ENCODE assay signal across 6 cellular contexts in the genomic region with DNA sequence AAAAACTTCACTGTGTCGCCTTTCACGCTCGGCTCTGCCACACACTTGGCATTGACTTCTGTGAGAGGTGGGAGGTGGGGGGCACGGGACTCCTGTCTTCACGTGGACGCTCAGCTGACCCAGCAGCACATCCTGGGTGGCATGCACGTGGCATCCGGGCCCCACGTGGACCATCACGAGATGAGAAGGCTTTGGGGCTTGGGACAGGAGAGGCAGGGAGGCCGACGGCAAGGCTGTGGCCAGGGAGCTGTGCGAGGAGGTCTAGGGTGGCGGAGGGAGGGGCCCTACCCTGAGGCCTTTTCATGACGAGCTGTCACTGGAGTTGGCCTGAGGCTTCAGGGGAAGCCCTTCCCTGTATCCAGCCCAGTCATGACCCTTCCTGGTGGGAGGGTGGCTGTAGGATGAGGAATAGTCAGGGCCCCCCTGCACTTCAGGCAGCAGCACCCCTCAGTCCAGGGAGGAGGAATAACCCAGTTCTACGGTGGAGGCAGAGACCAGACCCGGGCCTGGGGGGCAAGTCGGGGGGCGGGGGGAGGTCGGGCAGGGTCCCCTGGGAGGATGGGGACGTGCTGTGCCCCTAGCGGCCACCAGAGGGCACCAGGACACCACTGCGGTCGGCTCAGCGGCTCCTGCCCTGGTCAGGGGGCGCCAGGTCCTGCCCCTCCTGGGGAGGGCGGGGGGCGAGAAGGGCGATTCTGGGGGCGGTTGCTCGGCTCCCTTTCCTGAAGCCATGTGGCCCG. TPM values are rescaled to one million over a fixed set of nuclear protein-coding genes. Genes with fewer than 3 reads are reported as not detected.
DNase-seq lines count a peak whose midpoint lies in the region; ATAC-seq, FAIRE-seq and TF ChIP-seq lines count a peak whose summit lies in the region.

No MANE protein-coding gene starts in this region.

- no peak overlapping the region for H2BK120ac ChIP-seq in mesendoderm (ENCODE audit: low read depth, low read length)

- no peak overlapping the region for H3K4ac ChIP-seq in mesendoderm (ENCODE audit: low read depth, low read length)

- TF ChIP-seq POLR2A in A549 (IDR thresholded peaks at IDR 0.05; ENCODE audit: low read length) = no peak

- no peak overlapping the region for H2BK5ac ChIP-seq in mesendoderm (ENCODE audit: low read length)

- ATAC-seq in A549 (peak; percentile 64 to 79; a peak in 5 of 6 replicates), GM21737 (IDR thresholded peaks at IDR 0.05; ENCODE audit: unreplicated experiment) (no peak)

- WGBS in A549 (ENCODE audit: missing lambda C conversion rate) = 41% methylated on average over 15 of the region's 32 CpGs
- no CpG with 5 or more reads among the region's 32 CpGs for WGBS in mesendoderm (ENCODE audit: extremely low coverage, insufficient coverage, low lambda C conversion rate)

- TF ChIP-seq RAD21 in A549 (conservative IDR thresholded peaks at IDR 0.05 in 1 of 2, IDR thresholded peaks at IDR 0.05 in 1 of 2) = peak; percentile 74 to 92

- H3K79me2 ChIP-seq in KMS-11 (ENCODE audit: insufficient read depth, low read depth) (no peaks in the 10 kb centered on the region), mesendoderm (ENCODE audit: control insufficient read depth, insufficient read depth, low read length) (no peaks in the 10 kb centered on the region)

- H3K9ac ChIP-seq in KMS-11 (no peak overlapping the region), mesendoderm (ENCODE audit: low read length) (no peak overlapping the region)

- H2AK5ac ChIP-seq in mesendoderm (ENCODE audit: low read length) = no peak overlapping the region

- H3K9me3 Mint-ChIP-seq in activated naive CD4-positive, alpha-beta T cell treated with anti-CD3 and anti-CD28 coated beads, Interleukin-2, amount 10 ng/mL, durations not matched to agents 7 days and 5 days = no peaks in the 10 kb centered on the region

- H3K27me3 ChIP-seq in KMS-11 (ENCODE audit: insufficient read depth, low read depth) (peaks cover 96% of the 10 kb centered on the region), mesendoderm (ENCODE audit: insufficient read depth, low read length, poor library complexity) (peaks cover 4% of the 10 kb centered on the region)

- H3K4me3 Mint-ChIP-seq in activated naive CD4-positive, alpha-beta T cell treated with anti-CD3 and anti-CD28 coated beads, Interleukin-2, amount 10 ng/mL, durations not matched to agents 7 days and 5 days = no peak overlapping the region

- H3K4me3 ChIP-seq in A549 (0 out of 3 replicates have a peak overlapping the region, but pooled peaks have one; percentile 12), KMS-11 (IDR thresholded peaks at IDR 0.05; ENCODE audit: insufficient read depth, low read depth, low read length) (no peak overlapping the region), mesendoderm (ENCODE audit: low read length) (no peak overlapping the region)

- H3K4me1 ChIP-seq in A549 (no peaks in the 10 kb centered on the region), KMS-11 (ENCODE audit: low read depth, poor library complexity, severe bottlenecking) (peaks cover 8% of the 10 kb centered on the region), mesendoderm (ENCODE audit: control insufficient read depth, low read depth, low read length) (no peaks in the 10 kb centered on the region)

- H3K18ac ChIP-seq in mesendoderm (ENCODE audit: low read length) = no peak overlapping the region

- H3K23ac ChIP-seq in mesendoderm (ENCODE audit: low read length) = no peak overlapping the region

- peak overlapping the region; percentile 15 for H3K56ac ChIP-seq in mesendoderm (ENCODE audit: low read length)

- TF ChIP-seq EP300 in A549 (IDR thresholded peaks at IDR 0.05) = no peak

- H3K4me2 ChIP-seq in A549 (peak overlapping the region; percentile 64), KMS-11 (no peak overlapping the region), mesendoderm (ENCODE audit: low read length) (no peak overlapping the region)

- no peaks in the 10 kb centered on the region for H3K4me1 Mint-ChIP-seq in activated naive CD4-positive, alpha-beta T cell treated with anti-CD3 and anti-CD28 coated beads, Interleukin-2, amount 10 ng/mL, durations not matched to agents 7 days and 5 days

- no peak for DNase-seq in A549 (ENCODE audit: low read depth in 1 of 2, low spot score in 1 of 2)
- peak; percentile 73 for DNase-seq in activated naive CD4-positive, alpha-beta T cell treated with anti-CD3 and anti-CD28 coated beads, Interleukin-2, amount 10 ng/mL, durations not matched to agents 7 days and 5 days
- peak; percentile 20 for DNase-seq in mesendoderm
- DNase-seq in NCI-H187 treated with DMSO at 0.1 percent for 48 hours (lab: John Stamatoyannopoulos, UW) = no peak

- POLR2A ChIA-PET in A549 (lab: Yijun Ruan, JAX) = no interaction called here

- FAIRE-seq in A549 (lab: Jason Lieb, UNC) = no peak

- H3K9me3 ChIP-seq in A549 = no peaks in the 10 kb centered on the region

- TF ChIP-seq CTCF in A549 (IDR thresholded peaks at IDR 0.05) (peak; percentile 78), KMS-11 (conservative IDR thresholded peaks at IDR 0.05; ENCODE audit: low read depth, low read length) (peak; percentile 79)

- H4K8ac ChIP-seq in mesendoderm (ENCODE audit: low read depth, low read length) = no peak overlapping the region

- CTCF ChIA-PET in A549 (lab: Yijun Ruan, JAX) = interaction anchor here (0.6 to 7.6 kb wide), 35 partner anchors 8 to 386 kb away, joined by 3 to 126 read pairs (median 4); a partner anchor contains a TSS
- CTCF ChIA-PET in activated naive CD4-positive, alpha-beta T cell treated with anti-CD3 and anti-CD28 coated beads, Interleukin-2, amount 10 ng/mL, durations not matched to agents 7 days and 5 days (lab: Charles Lee) = interaction anchor here (0.7 to 4.8 kb wide), 16 partner anchors 10 to 322 kb away, joined by 3 to 40 read pairs (median 5); a partner anchor contains a TSS

- peaks cover 54% of the 10 kb centered on the region for H3K27me3 Mint-ChIP-seq in activated naive CD4-positive, alpha-beta T cell treated with anti-CD3 and anti-CD28 coated beads, Interleukin-2, amount 10 ng/mL, durations not matched to agents 7 days and 5 days

- H3K36me3 Mint-ChIP-seq in activated naive CD4-positive, alpha-beta T cell treated with anti-CD3 and anti-CD28 coated beads, Interleukin-2, amount 10 ng/mL, durations not matched to agents 7 days and 5 days = no peaks in the 10 kb centered on the region

- H3K36me3 ChIP-seq in KMS-11 (ENCODE audit: insufficient read depth) (no peaks in the 10 kb centered on the region), mesendoderm (ENCODE audit: control insufficient read depth, insufficient read depth, low read length) (no peaks in the 10 kb centered on the region)

- H3K79me1 ChIP-seq in mesendoderm (ENCODE audit: low read length) = no peaks in the 10 kb centered on the region

- H3K27ac Mint-ChIP-seq in activated naive CD4-positive, alpha-beta T cell treated with anti-CD3 and anti-CD28 coated beads, Interleukin-2, amount 10 ng/mL, durations not matched to agents 7 days and 5 days = no peak overlapping the region

- no peaks in the 10 kb centered on the region for H4K20me1 ChIP-seq in KMS-11 (ENCODE audit: insufficient read depth)

- no peak overlapping the region for H2BK15ac ChIP-seq in mesendoderm (replicated peaks; ENCODE audit: low read depth)

- no peak overlapping the region; the same call in 1 of the 2 replicates for H2AFZ ChIP-seq in KMS-11 (ENCODE audit: low read depth)

- H4K5ac ChIP-seq in mesendoderm (ENCODE audit: low read length) = no peak overlapping the region

- peak overlapping the region in 1 of 2 experiments; percentile 68; a peak in 3 of 6 replicates for H3K27ac ChIP-seq in A549
- H3K27ac ChIP-seq in KMS-11 = no peak overlapping the region
- H3K27ac ChIP-seq in mesendoderm (ENCODE audit: low read depth, low read length) = no peak overlapping the region

RNA-seq across cellular contexts. Expression of a gene that starts 2.0 kb away (rescaled TPM):
- not detected in 2 replicates for polyA plus RNA-seq in A549 (2011; rRNA removed)
- polyA plus RNA-seq in A549 (2012; cell fraction: cytosol; rRNA removed) = 0.03 and 0.05 TPM in 2 replicates
- polyA plus RNA-seq in A549 (2012; cell fraction: nucleus; rRNA removed) = 0.09 and 0.17 TPM in 2 replicates
- 0.12 to 0.33 TPM (median 0.30 TPM) in 3 replicates for polyA plus RNA-seq in A549 (2017; fragmentation: RNase III; extraction: RNeasy Plus Mini Kit Qiagen cat#74134 plus additional on column Dnase treatment)
- 0.12 TPM in 1 of 2 replicates, not detected in the other for polyA minus RNA-seq in A549 (2011; rRNA and poly(A)+ RNA removed)
- not detected for polyA plus RNA-seq in mesendoderm (2013, experiment 1 of 2)
- polyA plus RNA-seq in mesendoderm (2013, experiment 2 of 2) = not detected

RNA-seq across cellular contexts. Expression of a gene that starts 16.0 kb away (rescaled TPM):
- polyA plus RNA-seq in A549 (2011; rRNA removed) = 4.2 and 5.9 TPM in 2 replicates
- 32.9 and 46.9 TPM in 2 replicates for polyA plus RNA-seq in A549 (2012; cell fraction: cytosol; rRNA removed)
- 111 and 145 TPM in 2 replicates for polyA plus RNA-seq in A549 (2012; cell fraction: nucleus; rRNA removed)
- polyA plus RNA-seq in A549 (2017; fragmentation: RNase III; extraction: RNeasy Plus Mini Kit Qiagen cat#74134 plus additional on column Dnase treatment) = 8.4 to 9.6 TPM (median 8.8 TPM) in 3 replicates
- polyA minus RNA-seq in A549 (2011; rRNA and poly(A)+ RNA removed) = 0.99 and 3.5 TPM in 2 replicates
- polyA plus RNA-seq in mesendoderm (2013, experiment 1 of 2) = 0.27 TPM
- 0.34 TPM for polyA plus RNA-seq in mesendoderm (2013, experiment 2 of 2)

RNA-seq across cellular contexts. Expression of a gene that starts 17.6 kb away (rescaled TPM):
- polyA plus RNA-seq in A549 (2011; rRNA removed) = 0.61 and 0.75 TPM in 2 replicates
- polyA plus RNA-seq in A549 (2012; cell fraction: cytosol; rRNA removed) = 1.6 and 2.3 TPM in 2 replicates
- polyA plus RNA-seq in A549 (2012; cell fraction: nucleus; rRNA removed) = 9.4 and 13.1 TPM in 2 replicates
- polyA plus RNA-seq in A549 (2017; fragmentation: RNase III; extraction: RNeasy Plus Mini Kit Qiagen cat#74134 plus additional on column Dnase treatment) = 3.2 to 3.6 TPM (median 3.4 TPM) in 3 replicates
- 0.33 and 0.73 TPM in 2 replicates for polyA minus RNA-seq in A549 (2011; rRNA and poly(A)+ RNA removed)
- 0.20 TPM for polyA plus RNA-seq in mesendoderm (2013, experiment 1 of 2)
- polyA plus RNA-seq in mesendoderm (2013, experiment 2 of 2) = 0.28 TPM

RNA-seq across cellular contexts. Expression of a gene that starts 23.5 kb away (rescaled TPM):
- polyA plus RNA-seq in A549 (2011; rRNA removed) (5.7 and 8.5 TPM in 2 replicates), A549 (2017; fragmentation: RNase III; extraction: RNeasy Plus Mini Kit Qiagen cat#74134 plus additional on column Dnase treatment) (17.9 to 21.6 TPM (median 18.7 TPM) in 3 replicates)
- polyA plus RNA-seq in A549 (2012; cell fraction: cytosol; rRNA removed) = 24.0 and 29.4 TPM in 2 replicates
- 322 and 395 TPM in 2 replicates for polyA plus RNA-seq in A549 (2012; cell fraction: nucleus; rRNA removed)
- polyA minus RNA-seq in A549 (2011; rRNA and poly(A)+ RNA removed) = 1.9 and 2.5 TPM in 2 replicates
- 10.4 TPM for polyA plus RNA-seq in mesendoderm (2013, experiment 1 of 2)
- polyA plus RNA-seq in mesendoderm (2013, experiment 2 of 2) = 10.3 TPM

RNA-seq across cellular contexts. Expression of a gene that starts 24.9 kb away (rescaled TPM):
- 41.0 and 48.4 TPM in 2 replicates for polyA plus RNA-seq in A549 (2011; rRNA removed)
- polyA plus RNA-seq in A549 (2012; cell fraction: cytosol; rRNA removed) = 74.3 and 83.6 TPM in 2 replicates
- polyA plus RNA-seq in A549 (2012; cell fraction: nucleus; rRNA removed) = 144 and 170 TPM in 2 replicates
- 68.1 to 81.6 TPM (median 73.5 TPM) in 3 replicates for polyA plus RNA-seq in A549 (2017; fragmentation: RNase III; extraction: RNeasy Plus Mini Kit Qiagen cat#74134 plus additional on column Dnase treatment)
- polyA minus RNA-seq in A549 (2011; rRNA and poly(A)+ RNA removed) = 55.5 and 68.4 TPM in 2 replicates
- polyA plus RNA-seq in mesendoderm (2013, experiment 1 of 2) = 80.8 TPM
- 79.8 TPM for polyA plus RNA-seq in mesendoderm (2013, experiment 2 of 2)

Comparison
In these comparisons a context has a peak if more than half of its experiments do, and no peak if none do; other contexts are left out.
1. DNase-seq: peak in activated naive CD4-positive, alpha-beta T cell treated with anti-CD3 and anti-CD28 coated beads, Interleukin-2, amount 10 ng/mL, durations not matched to agents 7 days and 5 days (single experiment) and mesendoderm (single experiment); none in A549 (0 of 2) and NCI-H187 treated with DMSO at 0.1 percent for 48 hours (single experiment).